Comparison of ENCODE assay signal across 28 cellular contexts in the genomic region with DNA sequence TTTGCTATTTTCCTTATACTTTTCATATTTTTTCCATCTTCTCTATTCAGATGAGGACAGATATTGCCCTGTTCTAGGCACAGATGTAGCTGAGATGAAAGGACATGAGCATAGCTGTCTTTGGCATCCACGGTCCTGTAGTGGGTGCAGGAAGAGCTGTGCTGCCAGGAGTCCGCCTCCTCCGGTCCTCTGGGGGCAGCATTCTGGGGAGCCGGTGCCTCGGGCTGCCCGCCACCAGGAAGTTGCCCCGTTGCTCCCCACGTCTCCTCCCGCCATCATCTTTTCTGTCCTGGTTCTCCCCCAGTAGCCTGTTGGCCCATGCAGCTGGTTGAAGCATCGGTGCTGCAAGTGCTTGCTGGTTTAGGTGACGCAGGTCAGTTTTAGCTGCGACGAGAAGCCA.
"Had no signal": no experiment of that assay in that cellular context is flagged by ENCODE, and none has a peak within 500 bp of the region (broad histone marks: within the 10 kb centered on the region; RNA-seq: fewer than 3 reads in every experiment).

No MANE protein-coding gene starts in this region.

- H3K9me3 ChIP-seq: left lung, lower lobe of right lung, pancreas, prostate gland, sigmoid colon, suprapubic skin, thoracic aorta, tibial artery, upper lobe of right lung had no signal

- DNase-seq: immature natural killer cell; kidney; left colon; left lung; lower lobe of right lung; mammary epithelial cell; mesenchymal stem cell; nucleus accumbens; pancreas; posterior cingulate gyrus; retina; right cardiac atrium; sigmoid colon; small intestine; spleen; stimulated activated CD4-positive, alpha-beta T cell treated with anti-CD3 and anti-CD28 coated beads, Interleukin-4, amount 100 ng/mL, for 24 hours; stimulated activated naive CD4-positive, alpha-beta T cell; tibial artery; trophoblast cell; upper lobe of right lung had no signal

- H3K27ac ChIP-seq: left lung, lower lobe of right lung, pancreas, prostate gland, sigmoid colon, spleen, suprapubic skin, thoracic aorta, tibial artery, upper lobe of right lung had no signal

- ATAC-seq: left colon; left lung; lower lobe of right lung; naive thymus-derived CD8-positive, alpha-beta T cell; pancreas; right cardiac atrium; stimulated activated effector memory CD8-positive, alpha-beta T cell treated with anti-CD3 and anti-CD28 coated beads, Interleukin-12 subunit alpha, Interleukin-12 subunit beta, amount 100 ng/mL, for 72 hours; upper lobe of right lung had no signal

- H3K27ac Mint-ChIP-seq: immature natural killer cell; naive thymus-derived CD8-positive, alpha-beta T cell; nephron; stimulated activated effector memory CD8-positive, alpha-beta T cell treated with anti-CD3 and anti-CD28 coated beads, Interleukin-12 subunit alpha, Interleukin-12 subunit beta, amount 100 ng/mL, for 72 hours; stimulated activated naive CD8-positive, alpha-beta T cell treated with anti-CD3 and anti-CD28 coated beads, Interleukin-15, Interleukin-2, amounts not matched to agents 100 ng/mL and 50 ng/mL, for 24 hours had no signal

- H3K4me1 ChIP-seq: left lung, lower lobe of right lung, pancreas, prostate gland, sigmoid colon, spleen, tibial artery, upper lobe of right lung had no signal

- H3K36me3 Mint-ChIP-seq: immature natural killer cell; naive thymus-derived CD8-positive, alpha-beta T cell; stimulated activated effector memory CD8-positive, alpha-beta T cell treated with anti-CD3 and anti-CD28 coated beads, Interleukin-12 subunit alpha, Interleukin-12 subunit beta, amount 100 ng/mL, for 72 hours had no signal

- H3K4me3 Mint-ChIP-seq: immature natural killer cell; naive thymus-derived CD8-positive, alpha-beta T cell; nephron; neural crest cell; stimulated activated effector memory CD8-positive, alpha-beta T cell treated with anti-CD3 and anti-CD28 coated beads, Interleukin-12 subunit alpha, Interleukin-12 subunit beta, amount 100 ng/mL, for 72 hours; stimulated activated naive CD8-positive, alpha-beta T cell treated with anti-CD3 and anti-CD28 coated beads, Interleukin-15, Interleukin-2, amounts not matched to agents 100 ng/mL and 50 ng/mL, for 24 hours had no signal

- H3K36me3 ChIP-seq: left lung, lower lobe of right lung, pancreas, prostate gland, sigmoid colon, spleen, suprapubic skin, thoracic aorta, tibial artery, upper lobe of right lung had no signal

- H3K4me1 Mint-ChIP-seq: immature natural killer cell; nephron; neural crest cell; stimulated activated effector memory CD8-positive, alpha-beta T cell treated with anti-CD3 and anti-CD28 coated beads, Interleukin-12 subunit alpha, Interleukin-12 subunit beta, amount 100 ng/mL, for 72 hours had no signal

- H3K27me3 ChIP-seq: left lung, pancreas, sigmoid colon, suprapubic skin, tibial artery, upper lobe of right lung had no signal

- H3K9me3 Mint-ChIP-seq: stimulated activated effector memory CD8-positive, alpha-beta T cell treated with anti-CD3 and anti-CD28 coated beads, Interleukin-12 subunit alpha, Interleukin-12 subunit beta, amount 100 ng/mL, for 72 hours; stimulated activated naive CD8-positive, alpha-beta T cell treated with anti-CD3 and anti-CD28 coated beads, Interleukin-15, Interleukin-2, amounts not matched to agents 100 ng/mL and 50 ng/mL, for 24 hours had no signal

- H3K4me3 ChIP-seq: left lung, lower lobe of right lung, pancreas, prostate gland, sigmoid colon, spleen, suprapubic skin, thoracic aorta, tibial artery, upper lobe of right lung had no signal
